In the genomic region with DNA sequence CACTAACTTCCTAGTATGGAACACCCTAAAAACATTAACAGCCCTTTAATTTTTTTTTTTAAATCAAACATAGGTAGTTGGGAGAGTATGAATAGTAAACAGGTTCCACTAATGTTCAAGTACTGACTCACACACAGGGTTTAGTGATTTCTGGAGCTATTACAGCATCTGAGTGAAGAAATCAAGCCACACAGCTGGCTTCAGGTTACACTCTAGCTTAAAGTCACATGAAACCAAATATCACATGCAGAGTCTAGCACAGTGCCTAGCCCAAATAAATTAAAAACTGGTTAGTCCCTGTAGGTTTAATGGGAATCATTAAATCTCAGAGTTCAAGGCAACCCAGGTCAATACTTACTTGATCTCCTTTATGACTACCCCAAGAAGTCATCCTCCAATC, we compare ENCODE assay signal across 16 cellular contexts. TPM values are rescaled to one million over a fixed set of nuclear protein-coding genes. Genes with fewer than 3 reads are reported as not detected.
DNase-seq lines count a peak whose midpoint lies in the region; ATAC-seq and TF ChIP-seq lines count a peak whose summit lies in the region.
"Had no signal": no experiment of that assay in that cellular context is flagged by ENCODE, and none has a peak within 500 bp of the region (broad histone marks: within the 10 kb centered on the region; RNA-seq: fewer than 3 reads in every experiment).

No MANE protein-coding gene starts in this region.

- no peak for TF ChIP-seq RAD21 in HCT116 (IDR thresholded peaks at IDR 0.05; ENCODE audit: low read depth)

- RAD21 ChIA-PET in HCT116 (lab: Charles Lee; ENCODE audit: low non-redundant PET in 1 of 2, low total read pairs in 2 of 2, uncharacterized antibody in 2 of 2, unreplicated experiment in 2 of 2) = no interaction called here

- DNase-seq in AG08395 (ENCODE audit: low spot score) (peak; percentile 43), HCT116 (ENCODE audit: low read depth, low spot score) (no peak), mammary epithelial cell (peak; percentile 79), left lobe of liver (ENCODE audit: low spot score) (no peak), mucosa of descending colon (no peak), inferior parietal cortex (ENCODE audit: extremely low spot score) (no peak)
- no peak for DNase-seq in activated CD4-positive, alpha-beta T cell treated with anti-CD3 and anti-CD28 coated beads for 4 hours
- no peak for DNase-seq in central memory CD4-positive, alpha-beta T cell
- DNase-seq: activated CD4-positive, alpha-beta T cell treated with anti-CD3 and anti-CD28 coated beads, Interleukin-2, amount 50 U/mL, for 48 hours; CD4-positive, alpha-beta memory T cell; endodermal cell; immature natural killer cell; NCI-H748 treated with DMSO at 0.1 percent for 48 hours; substantia nigra had no signal

- H3K36me3 ChIP-seq in HCT116 (ENCODE audit: control insufficient read depth in 1 of 2, insufficient read depth in 2 of 2, low read length in 2 of 2) (no peaks in the 10 kb centered on the region), mammary epithelial cell (ENCODE audit: insufficient read depth, low read length) (no peaks in the 10 kb centered on the region), mucosa of descending colon (ENCODE audit: low read depth) (no peaks in the 10 kb centered on the region)
- H3K36me3 ChIP-seq: neutrophil had no signal

- BruUV-seq in HCT116 (replicated peaks; lab: Mats Ljungman, UMichigan) (no TSS peak), mammary epithelial cell (replicated peaks; lab: Mats Ljungman, UMichigan) (no TSS peak)

- CTCF ChIA-PET in HCT116 (lab: Charles Lee) (no interaction called here), mammary epithelial cell (lab: Charles Lee; ENCODE audit: low non-redundant PET) (interaction anchor here (0.6 kb wide), 1 partner anchor 1539 kb away, joined by 6 read pairs; no protein-coding TSS in a partner anchor)

- H3K27ac ChIP-seq in HCT116 (ENCODE audit: low read depth, low read length) (no peak overlapping the region), mammary epithelial cell (ENCODE audit: insufficient read depth, low read depth, low read length) (no peak overlapping the region)
- H3K27ac ChIP-seq: neutrophil, SK-N-MC had no signal

- TF ChIP-seq CTCF in HCT116 (IDR thresholded peaks at IDR 0.05 in 2 of 3, conservative IDR thresholded peaks at IDR 0.05 in 1 of 3; ENCODE audit: borderline replicate concordance in 1 of 3, insufficient read depth in 1 of 3, low read depth in 2 of 3, low read length in 2 of 3) (no peak), mammary epithelial cell (conservative IDR thresholded peaks at IDR 0.05 in 1 of 2, IDR thresholded peaks at IDR 0.05 in 1 of 2; ENCODE audit: extremely low read depth in 1 of 2, insufficient read depth in 1 of 2, low read depth in 1 of 2, low read length in 2 of 2) (no peak), mucosa of descending colon (IDR thresholded peaks at IDR 0.05) (no peak)

- H3K9ac ChIP-seq in HCT116 (ENCODE audit: low read length) (no peak overlapping the region), mammary epithelial cell (ENCODE audit: insufficient read depth, low read length) (no peak overlapping the region)

- H2AFZ ChIP-seq in HCT116 (ENCODE audit: low read depth, low read length, poor library complexity, severe bottlenecking) (no peak overlapping the region), mammary epithelial cell (ENCODE audit: low read depth, low read length) (no peak overlapping the region)

- H3K4me2 ChIP-seq in HCT116 (ENCODE audit: low read length) = no peak overlapping the region
- H3K4me2 ChIP-seq in mammary epithelial cell (ENCODE audit: insufficient read depth, low read depth, low read length) = no peak overlapping the region

- H3K27me3 ChIP-seq in HCT116 (ENCODE audit: insufficient read depth, low read length) (no peaks in the 10 kb centered on the region), mammary epithelial cell (ENCODE audit: insufficient read depth, low read length) (no peaks in the 10 kb centered on the region)
- H3K27me3 ChIP-seq: neutrophil had no signal

- H3K79me2 ChIP-seq in HCT116 (ENCODE audit: insufficient read depth, low read length) = peaks cover 6% of the 10 kb centered on the region; the same call in 1 of the 2 replicates
- peaks cover 61% of the 10 kb centered on the region for H3K79me2 ChIP-seq in mammary epithelial cell (ENCODE audit: insufficient read depth, low read length)

- dilution Hi-C loops in mammary epithelial cell (cut with HindIII; ENCODE audit: low sequenced_read_pairs) = no loop called here

- in situ Hi-C loops in mammary epithelial cell (cut with MboI; ENCODE audit: low sequenced_read_pairs in 2 of 2) = no loop called here

- H3K4me1 ChIP-seq in HCT116 (ENCODE audit: control insufficient read depth in 1 of 2, insufficient read depth in 2 of 2, low read length in 2 of 2) (no peaks in the 10 kb centered on the region), mammary epithelial cell (ENCODE audit: insufficient read depth, low read length) (peaks cover 13% of the 10 kb centered on the region), mucosa of descending colon (ENCODE audit: low read depth) (no peaks in the 10 kb centered on the region)

- no peaks in the 10 kb centered on the region for H4K20me1 ChIP-seq in HCT116 (ENCODE audit: insufficient read depth)
- H4K20me1 ChIP-seq in mammary epithelial cell (ENCODE audit: insufficient read depth, low read length) = no peaks in the 10 kb centered on the region

- H3K4me3 ChIP-seq in HCT116 (replicated peaks in 1 of 2; ENCODE audit: low read depth in 1 of 2, low read length in 2 of 2) (no peak overlapping the region), mammary epithelial cell (replicated peaks in 1 of 3; ENCODE audit: insufficient read depth in 1 of 3, low read depth in 2 of 3, low read length in 3 of 3) (no peak overlapping the region), mucosa of descending colon (no peak overlapping the region)
- H3K4me3 ChIP-seq: SK-N-MC had no signal

- H3K9me2 ChIP-seq in HCT116 (ENCODE audit: insufficient read depth) = no peaks in the 10 kb centered on the region

- POLR2A ChIA-PET in HCT116 (lab: Charles Lee) = interaction anchor here (1.5 kb wide), 1 partner anchor 10 kb away, joined by 6 read pairs; no protein-coding TSS in a partner anchor

- intact Hi-C loops in HCT116 (cut with micrococcal nuclease) = no loop called here
- intact Hi-C loops in mammary epithelial cell (cut with micrococcal nuclease) = loop anchor here (1.0 kb wide), 1 partner anchor 11 kb away; no protein-coding TSS in a partner anchor
- intact Hi-C loops in mucosa of descending colon (cut with DNase I, micrococcal nuclease) = no loop called here

- TF ChIP-seq POLR2A in HCT116 (IDR thresholded peaks at IDR 0.05; ENCODE audit: borderline replicate concordance, extremely low read depth, insufficient read depth, insufficient read length) = no peak

- H3K9me3 ChIP-seq in HCT116 (ENCODE audit: control insufficient read depth in 1 of 2, insufficient read depth in 1 of 2, low read depth in 1 of 2, low read length in 2 of 2) (no peaks in the 10 kb centered on the region), mammary epithelial cell (replicated peaks; ENCODE audit: insufficient read depth, low read length) (no peaks in the 10 kb centered on the region), mucosa of descending colon (no peaks in the 10 kb centered on the region)
- H3K9me3 ChIP-seq: neutrophil had no signal

- ATAC-seq in HCT116 = no peak
- ATAC-seq in left lobe of liver = peak; percentile 79
- no peak for ATAC-seq in mucosa of descending colon

TF ChIP-seq in HCT116, 20 proteins besides CTCF, POLR2A, EP300 and RAD21:
- TF ChIP-seq CEBPB (IDR thresholded peaks at IDR 0.05; ENCODE audit: low read depth) = peak; percentile 39; the same call in 1 of the 2 replicates
- TF ChIP-seq EZH2 (IDR thresholded peaks at IDR 0.05) = no peak

RNA-seq across cellular contexts. Expression of a gene that starts 11.6 kb away (rescaled TPM):
- 6.4 TPM for total RNA-seq in HCT116 (2021; ENCODE audit: unreplicated experiment)
- 3.8 and 4.2 TPM in 2 replicates for polyA plus RNA-seq in HCT116 (2012)
- 1 to 10 TPM; 4.7 to 5.3 TPM for total RNA-seq in mammary epithelial cell
- polyA plus RNA-seq in mammary epithelial cell = 6.3 TPM
- polyA minus RNA-seq in mammary epithelial cell = 5.3 TPM
- 48.9 TPM for total RNA-seq in left lobe of liver
- 10 to 100 TPM; 23.2 to 67.4 (median 24.1) TPM for total RNA-seq in mucosa of descending colon

Comparison
In these comparisons a context has a peak if more than half of its experiments do, and no peak if none do; other contexts are left out.
1. DNase-seq: peak in AG08395 (single experiment) and mammary epithelial cell (single experiment); none in HCT116 (single experiment), left lobe of liver (single experiment), mucosa of descending colon (0 of 3), activated CD4-positive, alpha-beta T cell treated with anti-CD3 and anti-CD28 coated beads for 4 hours (0 of 2), inferior parietal cortex (single experiment) and central memory CD4-positive, alpha-beta T cell (single experiment).